In the genomic region with DNA sequence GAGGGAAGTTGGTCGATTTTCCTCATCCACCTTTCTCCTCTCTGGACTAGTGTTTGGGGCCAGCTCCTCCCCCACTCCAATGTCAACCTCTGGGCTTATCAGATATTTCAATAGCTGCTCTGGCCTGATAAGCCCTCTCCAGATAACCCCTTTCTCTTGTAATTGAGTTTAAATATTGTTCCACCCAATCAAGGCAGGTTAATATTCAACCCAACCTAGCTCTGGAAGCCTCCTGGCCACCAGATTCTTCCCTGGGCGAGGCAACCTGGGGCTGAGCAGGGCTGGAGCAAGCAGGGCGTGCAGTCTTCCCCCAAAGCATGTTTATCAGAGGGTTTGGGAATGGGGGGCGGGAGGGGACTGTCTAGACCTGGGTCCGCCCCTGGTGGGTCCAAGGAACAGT, we compare ENCODE assay signal across 27 cellular contexts.
A peak's percentile ranks its signal among the peaks of the same experiment; 100 is the strongest.
DNase-seq lines count a peak whose midpoint lies in the region; ATAC-seq and TF ChIP-seq lines count a peak whose summit lies in the region.
"Had no signal": no experiment of that assay in that cellular context is flagged by ENCODE, and none has a peak within 500 bp of the region (broad histone marks: within the 10 kb centered on the region; RNA-seq: fewer than 3 reads in every experiment).

No MANE protein-coding gene starts in this region.

- H2BK120ac ChIP-seq in mesendoderm (ENCODE audit: low read depth, low read length) = no peak overlapping the region

- H4K8ac ChIP-seq in mesendoderm (ENCODE audit: low read depth, low read length) = no peak overlapping the region

- no peak overlapping the region for H3K9ac ChIP-seq in mesendoderm (ENCODE audit: low read length)

- H3K79me2 ChIP-seq in mesendoderm (ENCODE audit: control insufficient read depth, insufficient read depth, low read length) = no peaks in the 10 kb centered on the region

- CTCF ChIA-PET in MCF 10A (lab: Yijun Ruan, JAX) = interaction anchor here (0.6 to 2.3 kb wide), 15 partner anchors 11 to 572 kb away, joined by 3 to 12 read pairs (median 4); no protein-coding TSS in a partner anchor

- H3K9me3 ChIP-seq in breast epithelium = no peaks in the 10 kb centered on the region
- no peaks in the 10 kb centered on the region for H3K9me3 ChIP-seq in esophagus squamous epithelium
- H3K9me3 ChIP-seq: HAP-1, prostate gland, tibial nerve had no signal

- no peak overlapping the region for H2BK15ac ChIP-seq in mesendoderm (replicated peaks; ENCODE audit: low read depth)

- no peaks in the 10 kb centered on the region for H3K36me3 ChIP-seq in breast epithelium
- peaks cover 0 to 9% (median 0%) of the 10 kb centered on the region in 3 donors for H3K36me3 ChIP-seq in esophagus squamous epithelium
- H3K36me3 ChIP-seq in mesendoderm (ENCODE audit: control insufficient read depth, insufficient read depth, low read length) = no peaks in the 10 kb centered on the region
- H3K36me3 ChIP-seq: cardiac muscle cell, HAP-1, prostate gland, tibial nerve had no signal

- POLR2A ChIA-PET in MCF 10A (lab: Yijun Ruan, JAX) = interaction anchor here (0.7 to 7.5 kb wide), 10 partner anchors 13 to 156 kb away, joined by 3 to 69 read pairs (median 3); no protein-coding TSS in a partner anchor

- H3K18ac ChIP-seq in mesendoderm (ENCODE audit: low read length) = no peak overlapping the region

- H3K27ac ChIP-seq in breast epithelium (peak overlapping the region in 1 of 2 donors; percentile 29), esophagus squamous epithelium (peak overlapping the region; percentile 16 to 72 (median 65)), mesendoderm (ENCODE audit: low read depth, low read length) (no peak overlapping the region)
- H3K27ac ChIP-seq: 22Rv1, cardiac muscle cell, prostate gland, tibial nerve had no signal

- no peaks in the 10 kb centered on the region for H3K9me3 Mint-ChIP-seq in MCF 10A (ENCODE audit: unreplicated experiment)
- H3K9me3 Mint-ChIP-seq: dendritic cell treated with granulocyte-macrophage colony-stimulating factor and Interleukin-4, amounts not matched to agents 40 ng/mL and 50 ng/mL, for 4 days; mesothelial cell of epicardium; stimulated activated naive CD8-positive, alpha-beta T cell treated with anti-CD3 and anti-CD28 coated beads, Interleukin-15, Interleukin-2, amounts not matched to agents 100 ng/mL and 50 ng/mL, for 24 hours; WTC11 had no signal

- H4K5ac ChIP-seq in mesendoderm (ENCODE audit: low read length) = no peak overlapping the region

- BruUV-seq in MCF 10A (replicated peaks; lab: Mats Ljungman, UMichigan) = no TSS peak

- H3K27ac Mint-ChIP-seq in MCF 10A (ENCODE audit: low read depth, unreplicated experiment) = peak overlapping the region; percentile 74
- H3K27ac Mint-ChIP-seq: dendritic cell treated with granulocyte-macrophage colony-stimulating factor and Interleukin-4, amounts not matched to agents 40 ng/mL and 50 ng/mL, for 4 days; mesothelial cell of epicardium; stimulated activated naive CD8-positive, alpha-beta T cell treated with anti-CD3 and anti-CD28 coated beads, Interleukin-15, Interleukin-2, amounts not matched to agents 100 ng/mL and 50 ng/mL, for 24 hours; WTC11 had no signal

- H2BK5ac ChIP-seq in mesendoderm (ENCODE audit: low read length) = no peak overlapping the region

- peaks cover 22% of the 10 kb centered on the region for H3K36me3 Mint-ChIP-seq in MCF 10A (ENCODE audit: insufficient read depth, unreplicated experiment)
- H3K36me3 Mint-ChIP-seq: mesothelial cell of epicardium, WTC11 had no signal

- TF ChIP-seq POLR2A in breast epithelium (IDR thresholded peaks at IDR 0.05) = no peak
- no peak for TF ChIP-seq POLR2A in esophagus squamous epithelium (IDR thresholded peaks at IDR 0.05)

- H3K23ac ChIP-seq in mesendoderm (ENCODE audit: low read length) = no peak overlapping the region

- H3K4me2 ChIP-seq in mesendoderm (ENCODE audit: low read length) = no peak overlapping the region

- H3K4me1 ChIP-seq in breast epithelium (no peaks in the 10 kb centered on the region), esophagus squamous epithelium (peaks cover 9 to 22% (median 11%) of the 10 kb centered on the region in 3 donors), mesendoderm (ENCODE audit: control insufficient read depth, low read depth, low read length) (no peaks in the 10 kb centered on the region)
- H3K4me1 ChIP-seq: HAP-1, prostate gland, tibial nerve had no signal

- no peaks in the 10 kb centered on the region for H3K27me3 Mint-ChIP-seq in MCF 10A (ENCODE audit: insufficient read depth, unreplicated experiment)
- H3K27me3 Mint-ChIP-seq: stimulated activated naive CD8-positive, alpha-beta T cell treated with anti-CD3 and anti-CD28 coated beads, Interleukin-15, Interleukin-2, amounts not matched to agents 100 ng/mL and 50 ng/mL, for 24 hours had no signal

- H3K4me3 ChIP-seq in breast epithelium (no peak overlapping the region), esophagus squamous epithelium (no peak overlapping the region), mesendoderm (ENCODE audit: low read length) (no peak overlapping the region), foreskin fibroblast (ENCODE audit: low read depth in 1 of 2, low read length in 2 of 2) (no peak overlapping the region)
- H3K4me3 ChIP-seq: cardiac muscle cell, HAP-1, prostate gland, skin epidermis, tibial nerve had no signal

- no peak overlapping the region for H3K56ac ChIP-seq in mesendoderm (ENCODE audit: low read length)

- 37 to 61% methylated on average over 1 to 2 of the region's 5 CpGs for WGBS in esophagus squamous epithelium, 2 donors
- no CpG with 5 or more reads among the region's 5 CpGs for WGBS in mesendoderm (ENCODE audit: extremely low coverage, insufficient coverage, low lambda C conversion rate)

- no peak for ATAC-seq in HG03280 (IDR thresholded peaks at IDR 0.05; ENCODE audit: unreplicated experiment)
- ATAC-seq in HG02973 (IDR thresholded peaks at IDR 0.05; ENCODE audit: unreplicated experiment) = no peak
- ATAC-seq: WTC11 had no signal

- H3K79me1 ChIP-seq in mesendoderm (ENCODE audit: low read length) = no peaks in the 10 kb centered on the region

- no peak overlapping the region for H2AK5ac ChIP-seq in mesendoderm (ENCODE audit: low read length)

- H3K4ac ChIP-seq in mesendoderm (ENCODE audit: low read depth, low read length) = no peak overlapping the region

- intact Hi-C loops in MCF 10A (cut with micrococcal nuclease) (loop anchor here (10.0 kb wide), 1 partner anchor 116 kb away; no protein-coding TSS in a partner anchor), breast epithelium (cut with DNase I; ENCODE audit: low total_unique reads) (no loop called here), esophagus squamous epithelium (cut with DNase I) (no loop called here)

- H3K27me3 ChIP-seq in breast epithelium (no peaks in the 10 kb centered on the region), esophagus squamous epithelium (no peaks in the 10 kb centered on the region), mesendoderm (ENCODE audit: insufficient read depth, low read length, poor library complexity) (no peaks in the 10 kb centered on the region)
- H3K27me3 ChIP-seq: cardiac muscle cell, tibial nerve had no signal

- TF ChIP-seq CTCF in MCF 10A (IDR thresholded peaks at IDR 0.05; ENCODE audit: unreplicated experiment) (no peak), breast epithelium (IDR thresholded peaks at IDR 0.05) (no peak), esophagus squamous epithelium (IDR thresholded peaks at IDR 0.05) (no peak), foreskin fibroblast (IDR thresholded peaks at IDR 0.05; ENCODE audit: low read depth, low read length) (no peak)

- no peak for DNase-seq in MCF 10A (ENCODE audit: unreplicated experiment)
- no peak for DNase-seq in breast epithelium (ENCODE audit: low spot score in 2 of 2)
- no peak for DNase-seq in esophagus squamous epithelium (lab: John Stamatoyannopoulos, UW)
- DNase-seq in mesendoderm = peak; percentile 28
- no peak for DNase-seq in foreskin fibroblast
- no peak for DNase-seq in HUDEP-2 (lab: John Stamatoyannopoulos, UW; ENCODE audit: unreplicated experiment in 76 of 76)
- DNase-seq: activated CD4-positive, alpha-beta T cell treated with anti-CD3 and anti-CD28 coated beads, Interleukin-2, amount 50 U/mL, for 48 hours; activated naive CD4-positive, alpha-beta T cell; EL; IMR-90; NCI-H1694; NCI-H748 treated with DMSO at 0.1 percent for 48 hours; SIG-M5; stimulated activated CD4-positive, alpha-beta T cell treated with anti-CD3 and anti-CD28 coated beads, Interleukin-4, amount 100 ng/mL, for 1 hour; T-helper 2 cell had no signal

- H3K4me3 Mint-ChIP-seq in MCF 10A (ENCODE audit: unreplicated experiment) = no peak overlapping the region
- H3K4me3 Mint-ChIP-seq: dendritic cell treated with granulocyte-macrophage colony-stimulating factor and Interleukin-4, amounts not matched to agents 40 ng/mL and 50 ng/mL, for 4 days; mesothelial cell of epicardium; stimulated activated naive CD8-positive, alpha-beta T cell treated with anti-CD3 and anti-CD28 coated beads, Interleukin-15, Interleukin-2, amounts not matched to agents 100 ng/mL and 50 ng/mL, for 24 hours; WTC11 had no signal

- H3K4me1 Mint-ChIP-seq in MCF 10A (ENCODE audit: insufficient read depth, unreplicated experiment) = peaks cover 22% of the 10 kb centered on the region
- H3K4me1 Mint-ChIP-seq: mesothelial cell of epicardium had no signal
